In the genomic region with DNA sequence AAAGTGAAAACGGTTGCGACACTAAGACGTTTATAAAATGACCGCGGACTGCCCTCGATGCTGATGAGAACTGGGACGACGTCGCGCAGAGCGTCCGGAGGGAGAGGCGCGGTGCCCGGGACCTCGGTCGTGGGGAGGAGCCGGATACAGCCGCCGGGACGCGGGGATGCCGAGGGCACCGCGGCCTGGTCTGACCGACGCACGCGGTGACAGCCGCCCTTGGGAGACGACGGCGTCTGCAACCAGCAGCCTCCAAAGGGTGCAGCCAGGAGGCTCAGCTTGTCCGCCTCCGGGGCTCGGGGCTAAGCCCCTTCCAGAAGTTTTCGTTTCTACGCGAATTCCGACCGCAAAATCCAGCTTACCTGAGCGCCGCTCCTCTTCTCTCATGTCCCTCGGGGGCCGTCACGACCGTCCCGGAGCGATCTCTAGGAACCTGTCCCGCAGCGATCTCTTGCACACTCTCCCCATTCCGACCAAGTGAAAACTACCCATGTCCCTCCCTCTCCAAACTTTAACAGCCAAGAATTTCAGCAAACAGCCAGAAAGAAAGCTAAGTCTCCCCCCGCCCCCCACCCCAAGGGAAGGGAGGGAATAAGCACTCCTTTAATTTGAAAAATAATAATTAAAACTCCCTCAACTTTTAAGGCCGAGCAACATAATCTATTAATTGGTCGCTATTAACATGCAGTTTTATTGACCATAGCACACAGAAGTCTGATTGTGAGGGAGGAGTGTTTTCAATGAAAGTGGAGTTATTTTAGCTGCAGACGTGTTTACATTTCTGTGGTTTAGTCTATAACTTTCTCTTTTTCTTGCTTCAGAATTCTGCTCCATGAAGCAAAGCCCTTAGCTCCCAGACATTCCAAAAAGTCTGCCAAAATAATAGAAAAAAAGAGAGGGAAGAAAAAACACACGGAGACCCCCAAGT, we compare ENCODE assay signal across 8 cellular contexts.
DNase-seq lines count a peak whose midpoint lies in the region; ATAC-seq, FAIRE-seq and TF ChIP-seq lines count a peak whose summit lies in the region.

No MANE protein-coding gene starts in this region.

- no peak for TF ChIP-seq POLR2A in H1 (IDR thresholded peaks at IDR 0.05; ENCODE audit: control extremely low read depth in 1 of 2, low read depth in 2 of 2, low read length in 2 of 2)
- no peak for TF ChIP-seq POLR2A in GM12892 (IDR thresholded peaks at IDR 0.05; ENCODE audit: low read depth, low read length)

- no peak overlapping the region for H2AFZ ChIP-seq in H1 (ENCODE audit: low read length)

- no peak overlapping the region; the same call in 1 of the 2 replicates for H3K18ac ChIP-seq in H1 (ENCODE audit: extremely low read depth, low read length)

- H3K23me2 ChIP-seq in H1 (ENCODE audit: low read depth, low read length): peaks cover 18% of the 10 kb centered on the region; the same call in 1 of the 2 replicates

- no peaks in the 10 kb centered on the region for H3K79me1 ChIP-seq in H1 (ENCODE audit: low read depth, low read length)

- H3K9ac ChIP-seq in H1 (replicated peaks in 1 of 4; ENCODE audit: extremely low read depth in 1 of 4, low read depth in 3 of 4, low read length in 3 of 4): no peak overlapping the region

- H3K4me2 ChIP-seq in H1 (ENCODE audit: insufficient read depth in 1 of 2, low read depth in 2 of 2, low read length in 2 of 2): peak overlapping the region; percentile 76 to 78

- H4K5ac ChIP-seq in H1 (ENCODE audit: insufficient read length, low read depth, low read length): no peak overlapping the region

- TF ChIP-seq CTCF in H1 (IDR thresholded peaks at IDR 0.05; ENCODE audit: control extremely low read depth in 1 of 3, insufficient read depth in 1 of 3, low read depth in 1 of 3, low read length in 3 of 3) (no peak), mucosa of descending colon (IDR thresholded peaks at IDR 0.05) (no peak)

- H3K9me3 ChIP-seq in H1 (ENCODE audit: insufficient read depth in 2 of 2, low read depth in 1 of 2, low read length in 1 of 2): no peaks in the 10 kb centered on the region
- H3K9me3 ChIP-seq in mucosa of descending colon: no peaks in the 10 kb centered on the region

- ATAC-seq in mucosa of descending colon (peak; percentile 79), HG02884 (IDR thresholded peaks at IDR 0.05; ENCODE audit: unreplicated experiment) (no peak)

- no peak for FAIRE-seq in H1 (lab: Jason Lieb, UNC)
- no peak for FAIRE-seq in GM12892 (lab: Jason Lieb, UNC)

- H3K4me3 ChIP-seq in H1 (ENCODE audit: extremely low read depth in 1 of 4, insufficient read depth in 2 of 4, low read depth in 3 of 4, low read length in 4 of 4) (peak overlapping the region; percentile 42 to 61 (median 48)), mucosa of descending colon (no peak overlapping the region)

- H3K27me3 ChIP-seq in H1 (replicated peaks in 1 of 4; ENCODE audit: control insufficient read depth in 3 of 4, extremely low read depth in 1 of 4, insufficient read depth in 3 of 4, low read length in 3 of 4): peaks cover 6 to 28% (median 21%) of the 10 kb centered on the region in 4 experiments; a peak in 6 of 7 replicates

- no peaks in the 10 kb centered on the region for H3K79me2 ChIP-seq in H1 (ENCODE audit: control insufficient read depth in 1 of 2, insufficient read depth in 2 of 2, low read length in 2 of 2)

- no peak overlapping the region for H3K27ac ChIP-seq in H1 (ENCODE audit: low read depth, low read length)

- no peak overlapping the region for H2AK5ac ChIP-seq in H1 (ENCODE audit: low read depth, low read length)

- no peak for TF ChIP-seq EP300 in H1 (IDR thresholded peaks at IDR 0.05; ENCODE audit: borderline replicate concordance in 1 of 2, low read depth in 2 of 2, low read length in 2 of 2)

- H4K91ac ChIP-seq in H1 (replicated peaks; ENCODE audit: insufficient read length, low read length): peak overlapping the region; percentile 66

- no peaks in the 10 kb centered on the region for H4K20me1 ChIP-seq in H1 (replicated peaks in 1 of 2; ENCODE audit: control insufficient read depth in 1 of 2, insufficient read depth in 2 of 2, low read length in 2 of 2)

- H3K23ac ChIP-seq in H1 (ENCODE audit: insufficient read length): no peak overlapping the region

- H4K8ac ChIP-seq in H1 (ENCODE audit: extremely low read depth, insufficient read depth, low read length): no peak overlapping the region

- intact Hi-C loops in mucosa of descending colon (cut with DNase I, micrococcal nuclease): no loop called here

- 2% methylated on average over 46 of the region's 57 CpGs; no CpG with 5 or more reads in 1 of the 2 experiments for WGBS in H1 (ENCODE audit: extremely low coverage in 1 of 2, insufficient coverage in 1 of 2, insufficient read length in 1 of 2, insufficient replicate concordance in 2 of 2, low coverage in 1 of 2, low lambda C conversion rate in 2 of 2, missing lambda C conversion rate in 1 of 2), 2 experiments

- H3K56ac ChIP-seq in H1 (replicated peaks; ENCODE audit: insufficient read length, low read depth, low read length): no peak overlapping the region

- H2BK120ac ChIP-seq in H1 (replicated peaks; ENCODE audit: low read depth, low read length): no peak overlapping the region

- H3K36me3 ChIP-seq in H1 (ENCODE audit: control insufficient read depth in 2 of 4, insufficient read depth in 4 of 4, low read length in 3 of 4) (no peaks in the 10 kb centered on the region), mucosa of descending colon (ENCODE audit: low read depth) (no peaks in the 10 kb centered on the region)

- no peak overlapping the region for H2BK20ac ChIP-seq in H1 (ENCODE audit: low read length)

- peak; percentile 70 for DNase-seq in D341Med (ENCODE audit: low spot score)
- DNase-seq in NCI-H774 (lab: John Stamatoyannopoulos, UW): peak; percentile 21
- DNase-seq in H1 (ENCODE audit: low read depth in 1 of 2, low spot score in 2 of 2): peak in 1 of 2 experiments; percentile 68
- peak; percentile 35 to 58 (median 52) for DNase-seq in mucosa of descending colon
- no peak for DNase-seq in GOT3 (lab: John Stamatoyannopoulos, UW)
- DNase-seq in NCI-H2029 (lab: John Stamatoyannopoulos, UW): no peak
- no peak for DNase-seq in GM12892 (ENCODE audit: insufficient read length)

- H2BK15ac ChIP-seq in H1 (ENCODE audit: low read length): no peak overlapping the region

- POLR2A ChIA-PET in H1 (lab: Charles Lee; ENCODE audit: partially characterized antibody): interaction anchor here (1.2 kb wide), 1 partner anchor 18 kb away, joined by 3 read pairs; no protein-coding TSS in a partner anchor

- H2BK12ac ChIP-seq in H1 (ENCODE audit: low read depth, low read length): no peak overlapping the region

- TF ChIP-seq RAD21 in H1 (IDR thresholded peaks at IDR 0.05 in 1 of 2, conservative IDR thresholded peaks at IDR 0.05 in 1 of 2; ENCODE audit: low read depth in 2 of 2, low read length in 2 of 2): no peak

- no peak overlapping the region for H3K14ac ChIP-seq in H1 (ENCODE audit: insufficient read length)

- no peak overlapping the region for H3K4ac ChIP-seq in H1 (replicated peaks; ENCODE audit: insufficient read length, low read depth, low read length)

- CTCF ChIA-PET in H1 (lab: Charles Lee; ENCODE audit: partially characterized antibody): interaction anchor here (0.6 to 0.9 kb wide), 4 partner anchors 154 to 1007 kb away, joined by 3 to 4 read pairs (median 4); no protein-coding TSS in a partner anchor

- no peak overlapping the region for H2BK5ac ChIP-seq in H1 (ENCODE audit: low read depth, low read length)

- H3K4me1 ChIP-seq in H1 (replicated peaks in 1 of 4; ENCODE audit: control insufficient read depth in 3 of 4, insufficient read depth in 4 of 4, low read length in 3 of 4): peaks cover 3 to 16% (median 6%) of the 10 kb centered on the region in 4 experiments; a peak in 6 of 7 replicates
- H3K4me1 ChIP-seq in mucosa of descending colon (ENCODE audit: low read depth): peaks cover 14% of the 10 kb centered on the region

TF ChIP-seq in H1, 55 proteins besides CTCF, POLR2A, EP300 and RAD21 (continues in another document):
- TF ChIP-seq ASH2L (IDR thresholded peaks at IDR 0.05; ENCODE audit: low read length) (peak; percentile 75), SIN3A (conservative IDR thresholded peaks at IDR 0.05 in 1 of 2, IDR thresholded peaks at IDR 0.05 in 1 of 2; ENCODE audit: low read depth in 1 of 2, low read length in 2 of 2) (no peak), SUZ12 (IDR thresholded peaks at IDR 0.05; ENCODE audit: low read length) (peak; percentile 9), CEBPB (IDR thresholded peaks at IDR 0.05; ENCODE audit: low read depth, low read length) (peak; percentile 38; the same call in 1 of the 2 replicates), RNF2 (IDR thresholded peaks at IDR 0.05; ENCODE audit: borderline replicate concordance, low read depth, low read length, missing control alignments, poor library complexity, severe bottlenecking) (peak; percentile 43), RBBP5 (IDR thresholded peaks at IDR 0.05; ENCODE audit: borderline replicate concordance, low read depth, low read length) (peak; percentile 72; the same call in 1 of the 2 replicates), RXRA (IDR thresholded peaks at IDR 0.05; ENCODE audit: insufficient read depth, low read depth, low read length) (no peak), KDM4A (IDR thresholded peaks at IDR 0.05; ENCODE audit: low read depth, low read length, severe bottlenecking) (peak; percentile 86), RFX5 (IDR thresholded peaks at IDR 0.05; ENCODE audit: borderline replicate concordance, low read depth, low read length) (no peak)
- TF ChIP-seq, protein P1, sequence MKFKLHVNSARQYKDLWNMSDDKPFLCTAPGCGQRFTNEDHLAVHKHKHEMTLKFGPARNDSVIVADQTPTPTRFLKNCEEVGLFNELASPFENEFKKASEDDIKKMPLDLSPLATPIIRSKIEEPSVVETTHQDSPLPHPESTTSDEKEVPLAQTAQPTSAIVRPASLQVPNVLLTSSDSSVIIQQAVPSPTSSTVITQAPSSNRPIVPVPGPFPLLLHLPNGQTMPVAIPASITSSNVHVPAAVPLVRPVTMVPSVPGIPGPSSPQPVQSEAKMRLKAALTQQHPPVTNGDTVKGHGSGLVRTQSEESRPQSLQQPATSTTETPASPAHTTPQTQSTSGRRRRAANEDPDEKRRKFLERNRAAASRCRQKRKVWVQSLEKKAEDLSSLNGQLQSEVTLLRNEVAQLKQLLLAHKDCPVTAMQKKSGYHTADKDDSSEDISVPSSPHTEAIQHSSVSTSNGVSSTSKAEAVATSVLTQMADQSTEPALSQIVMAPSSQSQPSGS (IDR thresholded peaks at IDR 0.05; ENCODE audit: low read length): no peak
- TF ChIP-seq, protein P2, sequence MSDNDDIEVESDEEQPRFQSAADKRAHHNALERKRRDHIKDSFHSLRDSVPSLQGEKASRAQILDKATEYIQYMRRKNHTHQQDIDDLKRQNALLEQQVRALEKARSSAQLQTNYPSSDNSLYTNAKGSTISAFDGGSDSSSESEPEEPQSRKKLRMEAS (IDR thresholded peaks at IDR 0.05): peak; percentile 86
- TF ChIP-seq, protein P3, sequence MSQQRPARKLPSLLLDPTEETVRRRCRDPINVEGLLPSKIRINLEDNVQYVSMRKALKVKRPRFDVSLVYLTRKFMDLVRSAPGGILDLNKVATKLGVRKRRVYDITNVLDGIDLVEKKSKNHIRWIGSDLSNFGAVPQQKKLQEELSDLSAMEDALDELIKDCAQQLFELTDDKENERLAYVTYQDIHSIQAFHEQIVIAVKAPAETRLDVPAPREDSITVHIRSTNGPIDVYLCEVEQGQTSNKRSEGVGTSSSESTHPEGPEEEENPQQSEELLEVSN (IDR thresholded peaks at IDR 0.05): peak; percentile 93

Comparison
In these comparisons a context has a peak if more than half of its experiments do, and no peak if none do; other contexts are left out.
1. DNase-seq: peak in D341Med (single experiment), NCI-H774 (single experiment) and mucosa of descending colon (3 of 3); none in GOT3 (single experiment), NCI-H2029 (single experiment) and GM12892 (single experiment).